Comparison of ENCODE assay signal across 8 cellular contexts in genomic region chr6:28080631-28081485, GRCh38. TPM values are rescaled to one million over a fixed set of nuclear protein-coding genes. Genes with fewer than 3 reads are reported as not detected.
DNase-seq lines count a peak whose midpoint lies in the region; ATAC-seq and TF ChIP-seq lines count a peak whose summit lies in the region.

No MANE protein-coding gene starts in this region.

- no peaks in the 10 kb centered on the region for H4K20me1 ChIP-seq in DOHH2 (ENCODE audit: control insufficient read depth, insufficient read depth, low read depth, low read length)

- peaks cover 29% of the 10 kb centered on the region for H3K36me3 ChIP-seq in DOHH2 (ENCODE audit: control insufficient read depth, low read length)
- no peaks in the 10 kb centered on the region for H3K36me3 ChIP-seq in naive thymus-derived CD4-positive, alpha-beta T cell (ENCODE audit: control insufficient read depth in 2 of 3, insufficient read depth in 3 of 3, low read length in 3 of 3)

- no peaks in the 10 kb centered on the region for H3K9me2 ChIP-seq in DOHH2 (replicated peaks; ENCODE audit: control insufficient read depth, low read length)

- H3F3A ChIP-seq in DOHH2 (ENCODE audit: control insufficient read depth, insufficient read depth) = peaks cover 4% of the 10 kb centered on the region; the same call in 1 of the 2 replicates

- TF ChIP-seq CTCF in DOHH2 (IDR thresholded peaks at IDR 0.05; ENCODE audit: low read depth, low read length, poor library complexity, severe bottlenecking) (no peak), fibroblast of mammary gland (conservative IDR thresholded peaks at IDR 0.05; ENCODE audit: control insufficient read depth, insufficient read depth, low read depth, low read length) (no peak)

- no peaks in the 10 kb centered on the region for H3K9me3 ChIP-seq in DOHH2 (ENCODE audit: control insufficient read depth, insufficient read depth, low read length)
- no peaks in the 10 kb centered on the region for H3K9me3 ChIP-seq in naive thymus-derived CD4-positive, alpha-beta T cell (ENCODE audit: control insufficient read depth in 2 of 3, low read length in 3 of 3)

- peak overlapping the region; percentile 93 for H3K4me3 Mint-ChIP-seq in activated T-helper 2 cell treated with anti-CD3 and anti-CD28 coated beads, Interferon-gamma antibody, Interleukin-2, Interleukin-4, amounts not matched to agents 10 μg/mL and 5 μg/mL and 100 μg/mL, durations not matched to agents 14 hours and 24 hours and 36 hours (ENCODE audit: low read depth)
- peak overlapping the region; percentile 87 to 99 (median 98) for H3K4me3 Mint-ChIP-seq in naive thymus-derived CD4-positive, alpha-beta T cell
- peak overlapping the region; percentile 84 for H3K4me3 Mint-ChIP-seq in stimulated activated effector memory CD8-positive, alpha-beta T cell treated with anti-CD3 and anti-CD28 coated beads, Interleukin-12 subunit alpha, Interleukin-12 subunit beta, amount 100 ng/mL, for 72 hours

- H3K4me1 Mint-ChIP-seq in activated T-helper 2 cell treated with anti-CD3 and anti-CD28 coated beads, Interferon-gamma antibody, Interleukin-2, Interleukin-4, amounts not matched to agents 10 μg/mL and 5 μg/mL and 100 μg/mL, durations not matched to agents 14 hours and 24 hours and 36 hours (ENCODE audit: low read depth) = peaks cover 13% of the 10 kb centered on the region
- peaks cover 12 to 27% (median 16%) of the 10 kb centered on the region in 7 donors for H3K4me1 Mint-ChIP-seq in naive thymus-derived CD4-positive, alpha-beta T cell
- peaks cover 21% of the 10 kb centered on the region for H3K4me1 Mint-ChIP-seq in stimulated activated effector memory CD8-positive, alpha-beta T cell treated with anti-CD3 and anti-CD28 coated beads, Interleukin-12 subunit alpha, Interleukin-12 subunit beta, amount 100 ng/mL, for 72 hours

- H3K27me3 Mint-ChIP-seq in activated T-helper 2 cell treated with anti-CD3 and anti-CD28 coated beads, Interferon-gamma antibody, Interleukin-2, Interleukin-4, amounts not matched to agents 10 μg/mL and 5 μg/mL and 100 μg/mL, durations not matched to agents 14 hours and 24 hours and 36 hours (ENCODE audit: low read depth) = no peaks in the 10 kb centered on the region
- peaks cover 0 to 3% (median 0%) of the 10 kb centered on the region in 5 donors for H3K27me3 Mint-ChIP-seq in naive thymus-derived CD4-positive, alpha-beta T cell

- H3K79me2 ChIP-seq in DOHH2 (ENCODE audit: control insufficient read depth, low read length) = peaks cover 21% of the 10 kb centered on the region

- H3K27ac ChIP-seq in DOHH2 (ENCODE audit: low read depth, low read length) = peak overlapping the region; percentile 69
- H3K27ac ChIP-seq in naive thymus-derived CD4-positive, alpha-beta T cell (ENCODE audit: low read depth, low read length) = peak overlapping the region; percentile 97

- H3K4me2 ChIP-seq in DOHH2 (ENCODE audit: low read length) = peak overlapping the region; percentile 98

- peaks cover 19% of the 10 kb centered on the region for H3K4me1 ChIP-seq in DOHH2 (ENCODE audit: control insufficient read depth, low read length)
- peaks cover 6 to 7% of the 10 kb centered on the region in 2 donors for H3K4me1 ChIP-seq in naive thymus-derived CD4-positive, alpha-beta T cell (ENCODE audit: control insufficient read depth in 2 of 2, insufficient read depth in 2 of 2, low read length in 2 of 2)

- H3K27me3 ChIP-seq in DOHH2 (ENCODE audit: control insufficient read depth, low read length) = no peaks in the 10 kb centered on the region
- no peaks in the 10 kb centered on the region for H3K27me3 ChIP-seq in naive thymus-derived CD4-positive, alpha-beta T cell (ENCODE audit: control insufficient read depth in 2 of 2, insufficient read depth in 2 of 2, low read length in 2 of 2)

- H3K36me3 Mint-ChIP-seq in activated T-helper 2 cell treated with anti-CD3 and anti-CD28 coated beads, Interferon-gamma antibody, Interleukin-2, Interleukin-4, amounts not matched to agents 10 μg/mL and 5 μg/mL and 100 μg/mL, durations not matched to agents 14 hours and 24 hours and 36 hours (ENCODE audit: low read depth) = no peaks in the 10 kb centered on the region
- peaks cover 0 to 11% (median 7%) of the 10 kb centered on the region in 5 donors for H3K36me3 Mint-ChIP-seq in naive thymus-derived CD4-positive, alpha-beta T cell
- H3K36me3 Mint-ChIP-seq in stimulated activated effector memory CD8-positive, alpha-beta T cell treated with anti-CD3 and anti-CD28 coated beads, Interleukin-12 subunit alpha, Interleukin-12 subunit beta, amount 100 ng/mL, for 72 hours = peaks cover 22% of the 10 kb centered on the region

- DNase-seq in GOT3 (lab: John Stamatoyannopoulos, UW) = peak; percentile 79
- peak; percentile 96 for DNase-seq in LHCN-M2 (ENCODE audit: low read depth)
- peak; percentile 96 for DNase-seq in RKO (ENCODE audit: low spot score)
- DNase-seq in activated T-helper 2 cell treated with anti-CD3 and anti-CD28 coated beads, Interferon-gamma antibody, Interleukin-2, Interleukin-4, amounts not matched to agents 10 μg/mL and 5 μg/mL and 100 μg/mL, durations not matched to agents 14 hours and 24 hours and 36 hours (ENCODE audit: low spot score) = peak; percentile 82
- DNase-seq in fibroblast of mammary gland (ENCODE audit: low read depth) = peak; percentile 98
- peak; percentile 89 to 94 (median 93) for DNase-seq in naive thymus-derived CD4-positive, alpha-beta T cell
- DNase-seq in stimulated activated effector memory CD8-positive, alpha-beta T cell treated with anti-CD3 and anti-CD28 coated beads, Interleukin-12 subunit alpha, Interleukin-12 subunit beta, amount 100 ng/mL, for 72 hours (ENCODE audit: low spot score in 2 of 2) = peak; percentile 86 to 97

- H3K9me3 Mint-ChIP-seq in activated T-helper 2 cell treated with anti-CD3 and anti-CD28 coated beads, Interferon-gamma antibody, Interleukin-2, Interleukin-4, amounts not matched to agents 10 μg/mL and 5 μg/mL and 100 μg/mL, durations not matched to agents 14 hours and 24 hours and 36 hours = no peaks in the 10 kb centered on the region
- peaks cover 0 to 6% (median 0%) of the 10 kb centered on the region in 11 donors for H3K9me3 Mint-ChIP-seq in naive thymus-derived CD4-positive, alpha-beta T cell
- H3K9me3 Mint-ChIP-seq in stimulated activated effector memory CD8-positive, alpha-beta T cell treated with anti-CD3 and anti-CD28 coated beads, Interleukin-12 subunit alpha, Interleukin-12 subunit beta, amount 100 ng/mL, for 72 hours = no peaks in the 10 kb centered on the region

- CTCF ChIA-PET in naive thymus-derived CD4-positive, alpha-beta T cell (lab: Charles Lee) = no interaction called here

- peak overlapping the region; percentile 98 for H3K4me3 ChIP-seq in DOHH2 (ENCODE audit: low read length)
- H3K4me3 ChIP-seq in fibroblast of mammary gland (ENCODE audit: control insufficient read depth, low read depth, low read length) = peak overlapping the region; percentile 97
- peak overlapping the region; percentile 99 for H3K4me3 ChIP-seq in naive thymus-derived CD4-positive, alpha-beta T cell (ENCODE audit: low read length)

- POLR2A ChIA-PET in naive thymus-derived CD4-positive, alpha-beta T cell (lab: Charles Lee) = interaction anchor here (0.6 to 1.3 kb wide), 5 partner anchors 23 to 948 kb away, joined by 3 to 4 read pairs (median 3); partner anchors contain the start of gene ZKSCAN4

- peak overlapping the region; percentile 93 for H3K27ac Mint-ChIP-seq in activated T-helper 2 cell treated with anti-CD3 and anti-CD28 coated beads, Interferon-gamma antibody, Interleukin-2, Interleukin-4, amounts not matched to agents 10 μg/mL and 5 μg/mL and 100 μg/mL, durations not matched to agents 14 hours and 24 hours and 36 hours
- peak overlapping the region; percentile 84 to 99 (median 98) for H3K27ac Mint-ChIP-seq in naive thymus-derived CD4-positive, alpha-beta T cell
- H3K27ac Mint-ChIP-seq in stimulated activated effector memory CD8-positive, alpha-beta T cell treated with anti-CD3 and anti-CD28 coated beads, Interleukin-12 subunit alpha, Interleukin-12 subunit beta, amount 100 ng/mL, for 72 hours = peak overlapping the region; percentile 86

- peak; percentile 85 for ATAC-seq in naive thymus-derived CD4-positive, alpha-beta T cell
- ATAC-seq in stimulated activated effector memory CD8-positive, alpha-beta T cell treated with anti-CD3 and anti-CD28 coated beads, Interleukin-12 subunit alpha, Interleukin-12 subunit beta, amount 100 ng/mL, for 72 hours = peak; percentile 88

- intact Hi-C loops in activated T-helper 2 cell treated with anti-CD3 and anti-CD28 coated beads, Interferon-gamma antibody, Interleukin-2, Interleukin-4, amounts not matched to agents 10 μg/mL and 5 μg/mL and 100 μg/mL, durations not matched to agents 14 hours and 24 hours and 36 hours (cut with micrococcal nuclease) = loop anchor here (1.0 to 5.0 kb wide), 3 partner anchors 23 to 56 kb away; partner anchors contain the start of gene ZSCAN16
- intact Hi-C loops in naive thymus-derived CD4-positive, alpha-beta T cell (cut with micrococcal nuclease) = loop anchor here (1.0 to 10.0 kb wide), 27 partner anchors 23 to 1986 kb away; partner anchors contain the start of genes ZKSCAN4 (in 2 of the 2), ZKSCAN8 (in 2 of the 2), ZSCAN16 (in 2 of the 2) and ZSCAN23 (in 2 of the 2)

RNA-seq across cellular contexts. Expression of gene ZNF165, which starts 0.5 kb away (rescaled TPM):
- total RNA-seq in LHCN-M2 (2014; rRNA removed) = 0.40 and 0.45 TPM in 2 replicates
- 0.21 TPM for polyA plus RNA-seq in LHCN-M2 (2012)
- 0.34 TPM in 2 replicates for total RNA-seq in activated T-helper 2 cell treated with anti-CD3 and anti-CD28 coated beads, Interferon-gamma antibody, Interleukin-2, Interleukin-4, amounts not matched to agents 10 μg/mL and 5 μg/mL and 100 μg/mL, durations not matched to agents 14 hours and 24 hours and 36 hours
- total RNA-seq in naive thymus-derived CD4-positive, alpha-beta T cell = 1 to 10 TPM in 2 of 5 experiments, under 1 TPM in 3; 0.41 to 6.5 (median 0.92) TPM
- polyA plus RNA-seq in naive thymus-derived CD4-positive, alpha-beta T cell = 1 to 10 TPM; 1.1 to 1.6 TPM

RNA-seq across cellular contexts. Expression of gene ZSCAN16, which starts 43.6 kb away (rescaled TPM):
- 1.0 and 2.2 TPM in 2 replicates for total RNA-seq in LHCN-M2 (2014; rRNA removed)
- polyA plus RNA-seq in LHCN-M2 (2012) = 1.1 TPM
- 4.0 TPM in 2 replicates for total RNA-seq in activated T-helper 2 cell treated with anti-CD3 and anti-CD28 coated beads, Interferon-gamma antibody, Interleukin-2, Interleukin-4, amounts not matched to agents 10 μg/mL and 5 μg/mL and 100 μg/mL, durations not matched to agents 14 hours and 24 hours and 36 hours
- 10 to 100 TPM in 2 of 5 experiments, 1 to 10 TPM in 3; 6.4 to 13.9 (median 7.6) TPM for total RNA-seq in naive thymus-derived CD4-positive, alpha-beta T cell
- polyA plus RNA-seq in naive thymus-derived CD4-positive, alpha-beta T cell = 10 to 100 TPM; 13.6 to 15.7 TPM

Comparison
In these comparisons a context has a peak if more than half of its experiments do, and no peak if none do; other contexts are left out.
1. Peak in every context shown above with its lines: DNase-seq, ATAC-seq, H3K4me3 ChIP-seq and H3K27ac ChIP-seq.